11 cellular contexts compared by ENCODE assay signal in the genomic region with DNA sequence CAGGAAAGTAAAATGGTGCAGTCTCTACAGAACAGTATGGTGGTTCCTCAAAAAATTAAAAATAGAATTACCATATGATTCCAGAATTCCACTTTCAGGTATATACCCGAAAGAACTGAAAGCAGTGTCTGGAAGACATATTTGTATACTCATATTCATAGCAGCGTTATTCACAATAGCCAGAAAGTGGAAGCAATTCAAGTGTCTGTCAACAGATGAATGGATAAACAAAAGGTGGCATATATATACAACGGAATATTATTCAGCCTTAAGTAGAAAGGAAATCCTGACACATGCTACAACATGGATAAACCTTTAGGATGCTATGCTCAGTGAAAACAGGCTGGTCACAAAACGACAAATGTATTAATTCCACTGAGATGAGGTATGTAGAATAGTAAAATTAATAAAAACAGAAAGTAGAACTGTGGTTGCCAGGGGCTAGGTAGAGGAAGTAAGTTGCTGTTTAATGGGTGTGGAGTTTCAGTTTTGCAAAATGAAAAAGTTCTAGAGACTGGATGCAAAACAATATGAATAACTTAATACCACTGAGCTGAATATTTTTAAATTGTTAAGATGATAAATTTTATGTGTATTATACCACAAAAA. TPM values are rescaled to one million over a fixed set of nuclear protein-coding genes. Genes with fewer than 3 reads are reported as not detected.
DNase-seq lines count a peak whose midpoint lies in the region; ATAC-seq, FAIRE-seq and TF ChIP-seq lines count a peak whose summit lies in the region.
"Had no signal": no experiment of that assay in that cellular context is flagged by ENCODE, and none has a peak within 500 bp of the region (broad histone marks: within the 10 kb centered on the region; RNA-seq: fewer than 3 reads in every experiment).

No MANE protein-coding gene starts in this region.

- no peaks in the 10 kb centered on the region for H3K9me3 Mint-ChIP-seq in activated T-helper 17 cell treated with anti-CD3 and anti-CD28 coated beads, Interleukin-2, amount 50 U/mL, for 72 hours

- no peak for FAIRE-seq in frontal cortex (lab: Jason Lieb, UNC)
- FAIRE-seq: K562 had no signal

- ATAC-seq in GM18505 (IDR thresholded peaks at IDR 0.05; ENCODE audit: unreplicated experiment) (peak; percentile 84), GM19468 (IDR thresholded peaks at IDR 0.05; ENCODE audit: extremely low read depth, unreplicated experiment) (peak; percentile 76), HG03103 (IDR thresholded peaks at IDR 0.05; ENCODE audit: low read depth, unreplicated experiment) (peak; percentile 84)
- ATAC-seq in activated T-helper 17 cell treated with anti-CD3 and anti-CD28 coated beads, Interleukin-2, amount 50 U/mL, for 72 hours (replicated peaks) = peak; percentile 54
- ATAC-seq: K562 had no signal

- DNase-seq in cardiac septum (ENCODE audit: low spot score) (no peak), NCI-H446 treated with DMSO at 0.1 percent for 48 hours (lab: John Stamatoyannopoulos, UW) (no peak), frontal cortex (ENCODE audit: low spot score in 2 of 2) (no peak), NCI-H774 (lab: John Stamatoyannopoulos, UW) (no peak)

- peak overlapping the region; percentile 66 for H3K27ac Mint-ChIP-seq in activated T-helper 17 cell treated with anti-CD3 and anti-CD28 coated beads, Interleukin-2, amount 50 U/mL, for 72 hours

- H3K27me3 Mint-ChIP-seq in activated T-helper 17 cell treated with anti-CD3 and anti-CD28 coated beads, Interleukin-2, amount 50 U/mL, for 72 hours = no peaks in the 10 kb centered on the region

- peaks cover 65% of the 10 kb centered on the region for H3K36me3 Mint-ChIP-seq in activated T-helper 17 cell treated with anti-CD3 and anti-CD28 coated beads, Interleukin-2, amount 50 U/mL, for 72 hours (ENCODE audit: low read depth)

- TF ChIP-seq POLR2A in GM18505 (IDR thresholded peaks at IDR 0.05; ENCODE audit: borderline replicate concordance, extremely low read depth, insufficient read depth, insufficient read length) = no peak

- peak overlapping the region; percentile 14 for H3K4me3 Mint-ChIP-seq in activated T-helper 17 cell treated with anti-CD3 and anti-CD28 coated beads, Interleukin-2, amount 50 U/mL, for 72 hours

- intact Hi-C loops in cardiac septum (cut with DNase I) = no loop called here

- H3K4me1 Mint-ChIP-seq in activated T-helper 17 cell treated with anti-CD3 and anti-CD28 coated beads, Interleukin-2, amount 50 U/mL, for 72 hours = no peaks in the 10 kb centered on the region

RNA-seq across cellular contexts. Expression of gene SAA1, which starts 14.5 kb away (rescaled TPM):
- total RNA-seq in activated T-helper 17 cell treated with anti-CD3 and anti-CD28 coated beads, Interleukin-2, amount 50 U/mL, for 72 hours = not detected
- total RNA-seq in cardiac septum = 1.5 TPM
- not detected for total RNA-seq in frontal cortex
- total RNA-seq: fibroblast of lung, SJSA1 had no signal

RNA-seq across cellular contexts. Expression of gene SAA2, which starts 32.1 kb away (rescaled TPM):
- not detected for total RNA-seq in activated T-helper 17 cell treated with anti-CD3 and anti-CD28 coated beads, Interleukin-2, amount 50 U/mL, for 72 hours
- total RNA-seq in cardiac septum = 0.48 TPM
- 0.41 TPM for total RNA-seq in frontal cortex
- total RNA-seq: fibroblast of lung, SJSA1 had no signal

RNA-seq across cellular contexts. Expression of gene HPS5, which starts 41.4 kb away (rescaled TPM):
- 10 to 100 TPM; 17.9 to 23.5 TPM for total RNA-seq in activated T-helper 17 cell treated with anti-CD3 and anti-CD28 coated beads, Interleukin-2, amount 50 U/mL, for 72 hours
- total RNA-seq in cardiac septum = 11.2 TPM
- total RNA-seq in frontal cortex = 191 TPM

RNA-seq across cellular contexts. Expression of gene GTF2H1, which starts 41.8 kb away (rescaled TPM):
- total RNA-seq in activated T-helper 17 cell treated with anti-CD3 and anti-CD28 coated beads, Interleukin-2, amount 50 U/mL, for 72 hours = 10 to 100 TPM; 48.9 to 54.2 TPM
- total RNA-seq in cardiac septum = 23.6 TPM
- total RNA-seq in frontal cortex = 69.7 TPM

RNA-seq across cellular contexts. Expression of gene SAA4, which starts 43.9 kb away (rescaled TPM):
- not detected for total RNA-seq in activated T-helper 17 cell treated with anti-CD3 and anti-CD28 coated beads, Interleukin-2, amount 50 U/mL, for 72 hours
- total RNA-seq in cardiac septum (not detected), frontal cortex (not detected)
- total RNA-seq: fibroblast of lung, K562, SJSA1 had no signal
